Comparison of ENCODE assay signal across 8 cellular contexts in the genomic region with DNA sequence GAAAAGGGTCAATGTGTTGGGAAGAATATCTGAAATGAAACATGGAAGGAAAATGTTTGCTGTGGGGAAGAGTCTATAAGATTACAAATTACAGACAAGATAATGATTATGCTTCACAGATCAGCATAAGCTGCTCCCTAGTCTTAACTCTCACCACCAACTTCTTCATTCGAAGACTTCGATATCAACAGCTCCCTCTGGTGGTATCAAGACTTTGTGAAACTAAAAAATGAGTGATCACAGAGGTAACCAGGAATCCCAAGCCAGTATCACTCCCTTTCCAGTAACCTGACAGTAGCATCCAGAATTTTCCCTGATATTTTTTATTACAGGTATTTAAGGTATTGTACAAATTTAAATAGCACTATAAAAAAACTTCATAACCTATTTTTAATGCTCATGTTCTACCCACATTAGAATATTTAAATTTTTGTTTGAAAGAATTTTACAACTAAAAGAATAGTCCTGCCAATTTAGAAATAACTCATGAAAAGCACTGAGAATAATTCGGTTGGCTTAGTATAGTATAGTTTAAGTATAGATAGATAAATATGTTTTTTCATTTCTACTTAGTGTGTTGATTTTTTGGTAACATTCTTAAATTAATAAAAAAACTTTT.
DNase-seq lines count a peak whose midpoint lies in the region; ATAC-seq, FAIRE-seq and TF ChIP-seq lines count a peak whose summit lies in the region.

No MANE protein-coding gene starts in this region.

- H3K4me3 ChIP-seq in K562 (no peak overlapping the region), upper lobe of left lung (no peak overlapping the region)

- H3K36me3 ChIP-seq in K562 (ENCODE audit: control insufficient read depth, insufficient read depth, low read length) (peaks cover 6% of the 10 kb centered on the region; the same call in 2 of the 3 replicates), upper lobe of left lung (peaks cover 0 to 4% (median 2%) of the 10 kb centered on the region in 4 donors)

- H3K27ac ChIP-seq in K562 (ENCODE audit: extremely low read depth, low read depth, low read length) (no peak overlapping the region), upper lobe of left lung (no peak overlapping the region)

- POLR2A ChIA-PET in K562 (lab: Yijun Ruan, JAX) = no interaction called here

- H4K20me1 ChIP-seq in K562 (replicated peaks; ENCODE audit: control insufficient read depth, insufficient read depth, low read length) = no peaks in the 10 kb centered on the region

- H3K9me3 ChIP-seq in K562 (replicated peaks; ENCODE audit: control insufficient read depth, insufficient read depth, low read depth, low read length) = no peaks in the 10 kb centered on the region
- no peaks in the 10 kb centered on the region for H3K9me3 ChIP-seq in upper lobe of left lung

- H3K27me3 Mint-ChIP-seq in natural killer cell (ENCODE audit: low read depth in 2 of 2) = no peaks in the 10 kb centered on the region
- no peaks in the 10 kb centered on the region for H3K27me3 Mint-ChIP-seq in natural killer cell treated with Interleukin-12 subunit alpha and Interleukin-12 subunit beta and Interleukin-15 and Interleukin-18, amount 100 ng/mL, for 72 hours

- ATAC-seq in natural killer cell (peak in 2 of 3 donors; percentile 62 to 75), HG02623 (IDR thresholded peaks at IDR 0.05; ENCODE audit: unreplicated experiment) (peak; percentile 74), K562 (peak; percentile 58; the same call in 2 of the 3 replicates), upper lobe of left lung (ENCODE audit: low FRiP score in 2 of 2) (peak in 1 of 2 donors; percentile 67)
- no peak for ATAC-seq in natural killer cell treated with Interleukin-12 subunit alpha and Interleukin-12 subunit beta and Interleukin-15 and Interleukin-18, amount 100 ng/mL, for 72 hours

- intact Hi-C loops in natural killer cell (cut with micrococcal nuclease) (loop anchor here (1.0 to 2.0 kb wide), 2 partner anchors 377 to 763 kb away; no protein-coding TSS in a partner anchor), K562 (cut with micrococcal nuclease) (no loop called here)

- TF ChIP-seq POLR2A in K562 (conservative IDR thresholded peaks at IDR 0.05) (no peak), upper lobe of left lung (IDR thresholded peaks at IDR 0.05) (no peak)

- no peaks in the 10 kb centered on the region for H3K79me2 ChIP-seq in K562 (ENCODE audit: control insufficient read depth, insufficient read depth, low read length)

- CTCF ChIA-PET in K562 (lab: Yijun Ruan, JAX; ENCODE audit: low intra/inter-chr PET ratio) = no interaction called here

- no peaks in the 10 kb centered on the region for H3K4me1 Mint-ChIP-seq in natural killer cell
- H3K4me1 Mint-ChIP-seq in natural killer cell treated with Interleukin-12 subunit alpha and Interleukin-12 subunit beta and Interleukin-15 and Interleukin-18, amount 100 ng/mL, for 72 hours (ENCODE audit: low read depth in 2 of 2) = no peaks in the 10 kb centered on the region

- H3K27ac Mint-ChIP-seq in natural killer cell = no peak overlapping the region
- H3K27ac Mint-ChIP-seq in natural killer cell treated with Interleukin-12 subunit alpha and Interleukin-12 subunit beta and Interleukin-15 and Interleukin-18, amount 100 ng/mL, for 72 hours = no peak overlapping the region

- peak in 1 of 2 experiments; percentile 25; a peak in 2 of 4 replicates for TF ChIP-seq RAD21 in K562 (CRISPR knock-in tag; conservative IDR thresholded peaks at IDR 0.05 in 1 of 2, IDR thresholded peaks at IDR 0.05 in 1 of 2)

- FAIRE-seq in K562 (lab: Jason Lieb, UNC) = peak; percentile 78

- no peak overlapping the region for H3K9ac ChIP-seq in K562 (ENCODE audit: insufficient read depth in 1 of 2, low read depth in 2 of 2, low read length in 2 of 2)

- no peaks in the 10 kb centered on the region for H3K36me3 Mint-ChIP-seq in natural killer cell
- H3K36me3 Mint-ChIP-seq in natural killer cell treated with Interleukin-12 subunit alpha and Interleukin-12 subunit beta and Interleukin-15 and Interleukin-18, amount 100 ng/mL, for 72 hours = no peaks in the 10 kb centered on the region

- TF ChIP-seq EP300 in K562 (IDR thresholded peaks at IDR 0.05; ENCODE audit: low read length) (no peak), upper lobe of left lung (IDR thresholded peaks at IDR 0.05) (no peak)

- no peak overlapping the region for H3K4me2 ChIP-seq in K562 (ENCODE audit: insufficient read depth, low read length)

- H3K27me3 ChIP-seq in K562 (ENCODE audit: control insufficient read depth in 2 of 2, insufficient read depth in 2 of 2, low read length in 2 of 2) (no peaks in the 10 kb centered on the region), upper lobe of left lung (no peaks in the 10 kb centered on the region)

- H3K4me3 Mint-ChIP-seq in natural killer cell = no peak overlapping the region
- H3K4me3 Mint-ChIP-seq in natural killer cell treated with Interleukin-12 subunit alpha and Interleukin-12 subunit beta and Interleukin-15 and Interleukin-18, amount 100 ng/mL, for 72 hours = no peak overlapping the region

- BruUV-seq in K562 (replicated peaks; lab: Mats Ljungman, UMichigan) = no TSS peak

- H3K4me1 ChIP-seq in K562 (replicated peaks in 1 of 2; ENCODE audit: control insufficient read depth in 2 of 2, insufficient read depth in 2 of 2, low read length in 2 of 2) (no peaks in the 10 kb centered on the region), upper lobe of left lung (no peaks in the 10 kb centered on the region)

- in situ Hi-C loops in K562 (cut with MboI) = no loop called here

- no peaks in the 10 kb centered on the region for H3K9me3 Mint-ChIP-seq in natural killer cell
- no peaks in the 10 kb centered on the region for H3K9me3 Mint-ChIP-seq in natural killer cell treated with Interleukin-12 subunit alpha and Interleukin-12 subunit beta and Interleukin-15 and Interleukin-18, amount 100 ng/mL, for 72 hours

- TF ChIP-seq CTCF in natural killer cell (IDR thresholded peaks at IDR 0.05) (peak; percentile 75), K562 (IDR thresholded peaks at IDR 0.05 in 2 of 3, conservative IDR thresholded peaks at IDR 0.05 in 1 of 3; ENCODE audit: insufficient read depth in 2 of 3, low read depth in 1 of 3, low read length in 3 of 3) (peak; percentile 35 to 40 (median 36); a peak in 2 of 6 replicates), upper lobe of left lung (IDR thresholded peaks at IDR 0.05) (peak in 5 of 6 experiments; percentile 31 to 41 (median 35))

- WGBS in K562 (ENCODE audit: insufficient coverage, low coverage, missing lambda C conversion rate) = 26% methylated on average over 3 of the region's 3 CpGs
- WGBS in upper lobe of left lung, 2 donors = 22 to 32% methylated on average over 3 of the region's 3 CpGs

- H2AFZ ChIP-seq in K562 (ENCODE audit: low read depth, low read length) = no peak overlapping the region

- DNase-seq in natural killer cell (no peak), NCI-H446 treated with DMSO at 0.1 percent for 48 hours (lab: John Stamatoyannopoulos, UW) (peak; percentile 11), K562 (ENCODE audit: extremely low read depth in 1 of 4, low spot score in 3 of 4) (peak; percentile 7 to 44 (median 8)), iris pigment epithelial cell (ENCODE audit: low read depth) (peak; percentile 52), upper lobe of left lung (no peak), islet precursor cell (no peak)
- no peak for DNase-seq in natural killer cell treated with Interleukin-12 subunit alpha and Interleukin-12 subunit beta and Interleukin-15 and Interleukin-18, amount 100 ng/mL, for 72 hours (ENCODE audit: low spot score)

- H3K9me1 ChIP-seq in K562 (ENCODE audit: control insufficient read depth, insufficient read depth, low read length) = no peaks in the 10 kb centered on the region

TF ChIP-seq in K562, 482 proteins besides CTCF, POLR2A, EP300 and RAD21:
- TF ChIP-seq, protein P1, sequence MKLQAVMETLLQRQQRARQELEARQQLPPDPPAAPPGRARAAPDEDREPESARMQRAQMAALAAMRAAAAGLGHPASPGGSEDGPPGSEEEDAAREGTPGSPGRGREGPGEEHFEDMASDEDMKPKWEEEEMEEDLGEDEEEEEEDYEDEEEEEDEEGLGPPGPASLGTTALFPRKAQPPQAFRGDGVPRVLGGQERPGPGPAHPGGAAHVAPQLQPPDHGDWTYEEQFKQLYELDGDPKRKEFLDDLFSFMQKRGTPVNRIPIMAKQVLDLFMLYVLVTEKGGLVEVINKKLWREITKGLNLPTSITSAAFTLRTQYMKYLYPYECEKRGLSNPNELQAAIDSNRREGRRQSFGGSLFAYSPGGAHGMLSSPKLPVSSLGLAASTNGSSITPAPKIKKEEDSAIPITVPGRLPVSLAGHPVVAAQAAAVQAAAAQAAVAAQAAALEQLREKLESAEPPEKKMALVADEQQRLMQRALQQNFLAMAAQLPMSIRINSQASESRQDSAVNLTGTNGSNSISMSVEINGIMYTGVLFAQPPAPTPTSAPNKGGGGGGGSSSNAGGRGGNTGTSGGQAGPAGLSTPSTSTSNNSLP (IDR thresholded peaks at IDR 0.05; ENCODE audit: borderline replicate concordance, low read depth, low read length) = peak; percentile 88; the same call in 1 of the 2 replicates
- no peak for TF ChIP-seq SNRNP70 (optimal IDR thresholded peaks at IDR 0.05; ENCODE audit: low read depth, low read length)

Comparison
In these comparisons a context has a peak if more than half of its experiments do, and no peak if none do; other contexts are left out.
1. ATAC-seq: peak in natural killer cell (2 of 3), HG02623 (single experiment) and K562 (single experiment); none in natural killer cell treated with Interleukin-12 subunit alpha and Interleukin-12 subunit beta and Interleukin-15 and Interleukin-18, amount 100 ng/mL, for 72 hours (0 of 2).
2. DNase-seq: peak in NCI-H446 treated with DMSO at 0.1 percent for 48 hours (single experiment), K562 (4 of 4) and iris pigment epithelial cell (single experiment); none in natural killer cell (single experiment), natural killer cell treated with Interleukin-12 subunit alpha and Interleukin-12 subunit beta and Interleukin-15 and Interleukin-18, amount 100 ng/mL, for 72 hours (single experiment), upper lobe of left lung (0 of 2) and islet precursor cell (single experiment).
3. Peak in every context shown above with its lines, with median percentiles within 50 percentile points of each other: CTCF ChIP-seq.